In the genomic region with DNA sequence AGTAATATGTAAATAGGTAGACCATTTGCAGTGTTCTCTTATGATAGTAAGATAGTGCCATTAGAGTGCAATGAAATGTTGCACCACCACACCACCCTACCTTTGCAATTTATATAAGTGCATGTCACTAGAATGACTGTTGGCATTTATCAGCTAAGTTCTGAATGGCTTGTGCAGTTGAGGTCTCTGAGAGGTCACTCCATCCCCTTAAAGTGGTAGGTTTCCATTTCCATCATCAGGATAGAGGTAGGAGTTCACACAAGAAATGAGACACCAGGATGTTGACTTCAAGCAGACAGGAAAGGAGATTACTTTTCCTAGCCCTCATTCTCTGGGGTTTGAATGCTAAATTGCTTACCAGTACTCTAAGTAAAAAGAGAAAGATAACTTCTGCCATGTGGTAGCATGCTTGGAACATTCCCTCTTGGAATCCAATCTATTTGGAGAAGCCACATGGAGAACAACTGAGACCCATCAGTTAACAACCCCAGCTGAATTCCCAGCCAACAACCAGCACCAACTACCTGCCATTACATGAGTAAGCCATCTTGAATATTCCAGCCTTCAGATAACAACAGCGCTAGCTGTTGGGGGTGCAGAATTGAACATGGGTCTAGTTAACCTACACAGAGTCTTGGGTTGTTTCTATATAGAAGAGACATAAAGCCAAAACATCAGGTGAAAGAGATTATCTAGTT, we compare ENCODE assay signal across 24 cellular contexts. TPM values are rescaled to one million over a fixed set of nuclear protein-coding genes. Genes with fewer than 3 reads are reported as not detected.
DNase-seq lines count a peak whose midpoint lies in the region; ATAC-seq, FAIRE-seq and TF ChIP-seq lines count a peak whose summit lies in the region.
"Had no signal": no experiment of that assay in that cellular context is flagged by ENCODE, and none has a peak within 500 bp of the region (broad histone marks: within the 10 kb centered on the region; RNA-seq: fewer than 3 reads in every experiment).

No MANE protein-coding gene starts in this region.

- no peak for FAIRE-seq in urothelium cell line (lab: Jason Lieb, UNC)
- FAIRE-seq: D721Med, GM12878, GM19239, H1 had no signal

- DNase-seq in OCI-M1 (lab: John Stamatoyannopoulos, UW) (peak; percentile 23), ecto neural progenitor cell (ENCODE audit: low spot score) (peak; percentile 1), myocyte (ENCODE audit: low read depth) (peak; percentile 70), NCI-H2196 treated with DMSO at 0.1 percent for 48 hours (lab: John Stamatoyannopoulos, UW; ENCODE audit: unreplicated experiment) (no peak), NCI-H1417 treated with DMSO at 0.1 percent for 48 hours (lab: John Stamatoyannopoulos, UW) (no peak), urothelium cell line (ENCODE audit: low spot score) (no peak)
- no peak for DNase-seq in stimulated activated naive CD8-positive, alpha-beta T cell treated with anti-CD3 and anti-CD28 coated beads, Interleukin-15, amount 100 ng/mL, for 72 hours
- DNase-seq: CD4-positive, alpha-beta T cell; CD8-positive, alpha-beta memory T cell; DMS 273 treated with DMSO at 0.1 percent for 48 hours; DMS79; EL; GDM1; GM23248; H7; HCEC 1CT had no signal

- no peak for TF ChIP-seq CTCF in C4-2B (conservative IDR thresholded peaks at IDR 0.05)

- H3K4me3 Mint-ChIP-seq in stimulated activated naive CD8-positive, alpha-beta T cell treated with anti-CD3 and anti-CD28 coated beads, Interleukin-15, amount 100 ng/mL, for 72 hours = no peak overlapping the region
- H3K4me3 Mint-ChIP-seq: B cell; CD14-positive monocyte; CD4-positive, alpha-beta T cell; CD8-positive, alpha-beta memory T cell had no signal

- peaks cover 5% of the 10 kb centered on the region for H3K4me1 Mint-ChIP-seq in stimulated activated naive CD8-positive, alpha-beta T cell treated with anti-CD3 and anti-CD28 coated beads, Interleukin-15, amount 100 ng/mL, for 72 hours
- H3K4me1 Mint-ChIP-seq: B cell; CD8-positive, alpha-beta memory T cell had no signal

- no peak for ATAC-seq in stimulated activated naive CD8-positive, alpha-beta T cell treated with anti-CD3 and anti-CD28 coated beads, Interleukin-15, amount 100 ng/mL, for 72 hours
- ATAC-seq: GM12878 had no signal

- H3K27ac Mint-ChIP-seq in stimulated activated naive CD8-positive, alpha-beta T cell treated with anti-CD3 and anti-CD28 coated beads, Interleukin-15, amount 100 ng/mL, for 72 hours = no peak overlapping the region
- H3K27ac Mint-ChIP-seq: B cell; CD4-positive, alpha-beta T cell had no signal

- peak overlapping the region; percentile 38 for H3K27ac ChIP-seq in C4-2B
- H3K27ac ChIP-seq: BLaER1, GM23248 had no signal

- H3K27me3 Mint-ChIP-seq in stimulated activated naive CD8-positive, alpha-beta T cell treated with anti-CD3 and anti-CD28 coated beads, Interleukin-15, amount 100 ng/mL, for 72 hours = peaks cover 8% of the 10 kb centered on the region
- H3K27me3 Mint-ChIP-seq: CD4-positive, alpha-beta T cell had no signal

- no peaks in the 10 kb centered on the region for H3K9me3 Mint-ChIP-seq in stimulated activated naive CD8-positive, alpha-beta T cell treated with anti-CD3 and anti-CD28 coated beads, Interleukin-15, amount 100 ng/mL, for 72 hours
- H3K9me3 Mint-ChIP-seq: CD4-positive, alpha-beta T cell; CD8-positive, alpha-beta memory T cell had no signal

RNA-seq across cellular contexts. Expression of a gene that starts 6.7 kb away (rescaled TPM):
- total RNA-seq in myocyte = 52.8 and 57.8 TPM in 2 replicates
- 14.1 TPM for polyA plus RNA-seq in myocyte (2012)

Comparison
In these comparisons a context has a peak if more than half of its experiments do, and no peak if none do; other contexts are left out.
1. DNase-seq: peak in OCI-M1 (single experiment), ecto neural progenitor cell (single experiment) and myocyte (single experiment); none in stimulated activated naive CD8-positive, alpha-beta T cell treated with anti-CD3 and anti-CD28 coated beads, Interleukin-15, amount 100 ng/mL, for 72 hours (0 of 2), NCI-H2196 treated with DMSO at 0.1 percent for 48 hours (single experiment), NCI-H1417 treated with DMSO at 0.1 percent for 48 hours (single experiment) and urothelium cell line (single experiment).